In genomic region chr9:76395381-76395780, GRCh38 we compare ENCODE assay signal across 10 cellular contexts. TPM values are rescaled to one million over a fixed set of nuclear protein-coding genes. Genes with fewer than 3 reads are reported as not detected.
DNase-seq lines count a peak whose midpoint lies in the region; ATAC-seq, FAIRE-seq and TF ChIP-seq lines count a peak whose summit lies in the region.
"Had no signal": no experiment of that assay in that cellular context is flagged by ENCODE, and none has a peak within 500 bp of the region (broad histone marks: within the 10 kb centered on the region; RNA-seq: fewer than 3 reads in every experiment).

No MANE protein-coding gene starts in this region.

- WGBS in heart right ventricle, 2 donors = 74 to 75% methylated on average over 10 of the region's 10 CpGs

- DNase-seq in heart right ventricle (no peak), left ventricle myocardium superior (no peak), ascending aorta (ENCODE audit: low spot score in 2 of 2) (no peak), urothelium cell line (ENCODE audit: low spot score) (no peak), GM19238 (ENCODE audit: insufficient read length, low spot score) (no peak)
- DNase-seq: NCI-H1048 had no signal

- peak overlapping the region; percentile 84 to 98 for H3K9ac ChIP-seq in mucosa of rectum (ENCODE audit: low read depth in 1 of 2, low read length in 2 of 2)

- no peak for FAIRE-seq in urothelium cell line (lab: Jason Lieb, UNC)
- FAIRE-seq: colon had no signal

- H3K4me3 ChIP-seq in heart right ventricle = peak overlapping the region; percentile 81 to 98 (median 94)
- H3K4me3 ChIP-seq in ascending aorta = peak overlapping the region; percentile 95 to 97
- H3K4me3 ChIP-seq in mucosa of rectum (ENCODE audit: low read length in 2 of 2) = peak overlapping the region; percentile 97 to 99

- intact Hi-C loops in heart right ventricle (cut with DNase I) (loop anchor here in 1 of 10 donors (10.0 kb wide), 1 partner anchor 1311 kb away; the partner anchor contains the start of genes NMRK1 and OSTF1), left ventricle myocardium superior (cut with micrococcal nuclease) (no loop called here), ascending aorta (cut with DNase I) (loop anchor here (10.0 kb wide), 2 partner anchors 509 to 1449 kb away; partner anchors contain the start of gene PRUNE2)

- TF ChIP-seq CTCF in heart right ventricle (IDR thresholded peaks at IDR 0.05) (no peak), ascending aorta (IDR thresholded peaks at IDR 0.05) (no peak)

- peaks cover 0 to 14% (median 4%) of the 10 kb centered on the region in 9 donors for H3K36me3 ChIP-seq in heart right ventricle
- H3K36me3 ChIP-seq in ascending aorta = no peaks in the 10 kb centered on the region
- peaks cover 0 to 2% of the 10 kb centered on the region in 2 donors for H3K36me3 ChIP-seq in mucosa of rectum (ENCODE audit: control insufficient read depth in 2 of 2, insufficient read depth in 2 of 2, low read length in 2 of 2)

- H3K27ac ChIP-seq in heart right ventricle = peak overlapping the region in 9 of 10 donors; percentile 87 to 98 (median 92)
- peak overlapping the region; percentile 94 to 97 for H3K27ac ChIP-seq in ascending aorta
- H3K27ac ChIP-seq in mucosa of rectum (ENCODE audit: low read depth in 2 of 2, low read length in 2 of 2) = peak overlapping the region; percentile 93 to 98

- H3K4me1 ChIP-seq in heart right ventricle (peaks cover 0 to 36% (median 27%) of the 10 kb centered on the region in 9 donors), ascending aorta (peaks cover 0 to 11% of the 10 kb centered on the region in 2 donors), mucosa of rectum (ENCODE audit: control insufficient read depth in 2 of 2, insufficient read depth in 2 of 2, low read length in 2 of 2) (peaks cover 6 to 11% of the 10 kb centered on the region in 2 donors)

- ATAC-seq in heart right ventricle (no peak), left ventricle myocardium superior (no peak), GM18519 (IDR thresholded peaks at IDR 0.05; ENCODE audit: low FRiP score, unreplicated experiment) (no peak), GM21576 (IDR thresholded peaks at IDR 0.05; ENCODE audit: unreplicated experiment) (no peak)

- no peaks in the 10 kb centered on the region for H3K27me3 ChIP-seq in heart right ventricle
- H3K27me3 ChIP-seq in ascending aorta = no peaks in the 10 kb centered on the region
- no peaks in the 10 kb centered on the region for H3K27me3 ChIP-seq in mucosa of rectum (ENCODE audit: control insufficient read depth in 2 of 2, insufficient read depth in 2 of 2, low read length in 2 of 2)

- H3K9me3 ChIP-seq in heart right ventricle (peaks cover 0 to 12% (median 0%) of the 10 kb centered on the region in 11 donors), ascending aorta (no peaks in the 10 kb centered on the region), mucosa of rectum (ENCODE audit: control insufficient read depth in 2 of 2, low read length in 2 of 2) (no peaks in the 10 kb centered on the region)

RNA-seq across cellular contexts. Expression of gene RFK, which starts 1.2 kb away (rescaled TPM):
- total RNA-seq in heart right ventricle = 10 to 100 TPM; 14.6 to 33.6 (median 21.6) TPM
- polyA plus RNA-seq in heart right ventricle = 10 to 100 TPM in 1 of 2 donors, 1 to 10 TPM in 1; 7.1 to 15.3 TPM
- 28.3 TPM for total RNA-seq in left ventricle myocardium superior
- total RNA-seq in ascending aorta = 8.9 TPM
